In the genomic region with DNA sequence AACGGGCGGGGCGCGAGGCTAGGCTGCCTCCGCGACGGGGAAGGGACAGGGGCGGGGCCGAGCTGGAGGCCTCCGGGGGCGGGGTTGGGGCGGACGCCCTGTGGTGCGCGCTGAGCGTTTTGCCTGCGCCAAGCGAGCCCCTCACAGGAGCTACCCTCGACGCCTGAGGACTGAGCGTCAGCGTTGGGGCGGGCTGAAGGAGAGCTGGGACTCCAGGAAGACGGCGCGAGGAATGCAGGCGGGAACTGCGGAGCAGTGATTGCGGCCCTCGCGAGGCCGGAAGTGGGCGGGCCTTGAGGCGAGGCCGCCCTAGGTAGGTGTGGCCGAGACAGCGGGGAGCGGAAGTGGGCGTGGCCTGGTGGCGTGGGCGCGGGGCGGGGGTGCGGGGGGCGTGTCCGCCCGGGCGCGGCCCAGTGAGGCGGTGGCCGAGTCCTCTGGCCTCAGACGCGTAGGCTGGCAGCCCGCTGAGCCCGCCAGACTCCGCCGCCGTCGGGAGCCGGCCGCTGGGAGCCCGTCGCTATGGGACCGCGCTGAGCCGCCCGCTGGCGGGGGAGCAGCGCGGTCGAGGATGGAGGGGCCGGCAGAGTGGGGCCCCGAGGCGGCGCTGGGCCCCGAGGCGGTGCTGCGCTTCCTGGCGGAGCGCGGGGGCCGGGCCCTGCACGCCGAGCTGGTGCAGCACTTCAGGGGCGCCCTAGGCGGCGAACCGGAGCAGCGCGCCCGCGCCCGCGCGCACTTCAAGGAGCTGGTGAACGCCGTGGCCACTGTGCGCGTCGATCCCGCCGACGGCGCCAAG, we compare ENCODE assay signal across 8 cellular contexts. TPM values are rescaled to one million over a fixed set of nuclear protein-coding genes. Genes with fewer than 3 reads are reported as not detected.
A peak's percentile ranks its signal among the peaks of the same experiment; 100 is the strongest.
DNase-seq lines count a peak whose midpoint lies in the region; ATAC-seq, FAIRE-seq and TF ChIP-seq lines count a peak whose summit lies in the region.

A gene (minus strand): TSS at position 45 of the 793 bp plus-strand sequence. CDS start 139 bp downstream, outside the sequence.
A gene with protein sequence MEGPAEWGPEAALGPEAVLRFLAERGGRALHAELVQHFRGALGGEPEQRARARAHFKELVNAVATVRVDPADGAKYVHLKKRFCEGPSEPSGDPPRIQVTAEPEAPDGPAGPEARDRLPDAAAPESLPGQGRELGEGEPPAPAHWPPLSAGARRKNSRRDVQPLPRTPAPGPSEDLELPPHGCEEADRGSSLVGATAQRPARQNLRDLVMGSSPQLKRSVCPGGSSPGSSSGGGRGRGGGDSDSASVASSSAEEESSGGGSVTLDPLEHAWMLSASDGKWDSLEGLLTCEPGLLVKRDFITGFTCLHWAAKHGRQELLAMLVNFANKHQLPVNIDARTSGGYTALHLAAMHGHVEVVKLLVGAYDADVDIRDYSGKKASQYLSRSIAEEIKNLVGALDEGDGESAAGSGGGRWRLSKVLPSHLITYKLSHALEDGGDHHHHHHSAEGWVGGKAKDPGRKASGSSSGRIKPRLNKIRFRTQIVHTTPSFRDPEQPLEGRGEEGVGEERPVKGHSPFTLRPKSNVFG (plus strand): TSS at position 443 of the 793 bp plus-strand sequence. CDS start 126 bp downstream, at position 569.

- intact Hi-C loops in left ventricle myocardium inferior (cut with micrococcal nuclease): loop anchor here (10.0 kb wide), 1 partner anchor 69 kb away; no protein-coding TSS in a partner anchor
- intact Hi-C loops in posterior cingulate gyrus (cut with DNase I): no loop called here

- peak within 1 kb of the TSS; percentile 68 for H3K27ac Mint-ChIP-seq in T-helper 1 cell treated with Interleukin-12 subunit alpha and Interleukin-12 subunit beta and Interleukin-4 antibody, amounts not matched to agents 30 μg/mL and 1 μg/mL, for 36 hours

- H3K4me3 ChIP-seq in left ventricle myocardium inferior: peak within 1 kb of the TSS; percentile 82
- H3K4me3 ChIP-seq in tibial nerve: peak within 1 kb of the TSS; percentile 46 to 86 (median 76)

- TF ChIP-seq CTCF in D721Med (IDR thresholded peaks at IDR 0.05; ENCODE audit: insufficient read depth, missing control alignments): no peak
- no peak for TF ChIP-seq CTCF in left ventricle myocardium inferior (IDR thresholded peaks at IDR 0.05; ENCODE audit: borderline replicate concordance)
- peak in 1 of 5 experiments; percentile 35 for TF ChIP-seq CTCF in tibial nerve (IDR thresholded peaks at IDR 0.05)

- FAIRE-seq in D721Med (lab: Jason Lieb, UNC): no peak

- H3K27ac ChIP-seq in left ventricle myocardium inferior (replicated peaks) (peak within 1 kb of the TSS; percentile 98), tibial nerve (peak within 1 kb of the TSS; percentile 97 to 98 (median 98))

- DNase-seq in D721Med (ENCODE audit: insufficient read length, low spot score) (peak; percentile 77), LoVo (ENCODE audit: low spot score) (peak; percentile 98), amniotic stem cell (lab: John Stamatoyannopoulos, UW) (peak; percentile 96), left ventricle myocardium inferior (peak; percentile 96), posterior cingulate gyrus (peak; percentile 82 to 98 (median 90)), tibial nerve (ENCODE audit: low spot score in 2 of 2) (peak; percentile 91 to 94)

- H3K9me3 ChIP-seq in left ventricle myocardium inferior (replicated peaks) (no peaks in the 10 kb centered on the region), tibial nerve (no peaks in the 10 kb centered on the region)

- H3K4me3 Mint-ChIP-seq in T-helper 1 cell treated with Interleukin-12 subunit alpha and Interleukin-12 subunit beta and Interleukin-4 antibody, amounts not matched to agents 30 μg/mL and 1 μg/mL, for 36 hours: peak within 1 kb of the TSS; percentile 82

- H3K27me3 Mint-ChIP-seq in T-helper 1 cell treated with Interleukin-12 subunit alpha and Interleukin-12 subunit beta and Interleukin-4 antibody, amounts not matched to agents 30 μg/mL and 1 μg/mL, for 36 hours (ENCODE audit: low read depth): peaks cover 83% of the 10 kb centered on the region

- no peaks in the 10 kb centered on the region for H3K27me3 ChIP-seq in left ventricle myocardium inferior (ENCODE audit: low read depth)
- no peaks in the 10 kb centered on the region for H3K27me3 ChIP-seq in tibial nerve

- peaks cover 12% of the 10 kb centered on the region for H3K4me1 Mint-ChIP-seq in T-helper 1 cell treated with Interleukin-12 subunit alpha and Interleukin-12 subunit beta and Interleukin-4 antibody, amounts not matched to agents 30 μg/mL and 1 μg/mL, for 36 hours (ENCODE audit: low read depth)

- no peaks in the 10 kb centered on the region for H3K9me3 Mint-ChIP-seq in T-helper 1 cell treated with Interleukin-12 subunit alpha and Interleukin-12 subunit beta and Interleukin-4 antibody, amounts not matched to agents 30 μg/mL and 1 μg/mL, for 36 hours

- H3K36me3 Mint-ChIP-seq in T-helper 1 cell treated with Interleukin-12 subunit alpha and Interleukin-12 subunit beta and Interleukin-4 antibody, amounts not matched to agents 30 μg/mL and 1 μg/mL, for 36 hours (ENCODE audit: low read depth): peaks cover 6% of the 10 kb centered on the region

- peak; percentile 71 to 97 for TF ChIP-seq EP300 in tibial nerve (IDR thresholded peaks at IDR 0.05)

- 0 to 1% methylated on average over 6 to 43 of the region's 104 CpGs for WGBS in tibial nerve, 2 donors

- H3K36me3 ChIP-seq in left ventricle myocardium inferior (no peaks in the 10 kb centered on the region), tibial nerve (no peaks in the 10 kb centered on the region)

- peaks cover 62% of the 10 kb centered on the region for H3K4me1 ChIP-seq in left ventricle myocardium inferior
- peaks cover 0 to 44% (median 19%) of the 10 kb centered on the region in 4 donors for H3K4me1 ChIP-seq in tibial nerve

- peak; percentile 72 to 84 for TF ChIP-seq POLR2A in tibial nerve (IDR thresholded peaks at IDR 0.05)

- ATAC-seq in GM21737 (IDR thresholded peaks at IDR 0.05; ENCODE audit: unreplicated experiment): peak; percentile 77

RNA-seq across cellular contexts. Expression of the first gene that starts in this region (rescaled TPM):
- total RNA-seq in left ventricle myocardium inferior: 55.4 TPM
- total RNA-seq in tibial nerve: 100 to 1,000 TPM; 104 to 160 (median 118) TPM

RNA-seq across cellular contexts. Expression of the second gene that starts in this region (rescaled TPM):
- 2.3 TPM for total RNA-seq in left ventricle myocardium inferior
- 10 to 100 TPM; 24.5 to 26.9 (median 25.1) TPM for total RNA-seq in tibial nerve

Comparison
In these comparisons a context has a peak if more than half of its experiments do, and no peak if none do; other contexts are left out.
1. Peak in every context shown above with its lines: DNase-seq, ATAC-seq, H3K4me3 ChIP-seq and H3K27ac ChIP-seq.